8 cellular contexts compared by ENCODE assay signal in the genomic region with DNA sequence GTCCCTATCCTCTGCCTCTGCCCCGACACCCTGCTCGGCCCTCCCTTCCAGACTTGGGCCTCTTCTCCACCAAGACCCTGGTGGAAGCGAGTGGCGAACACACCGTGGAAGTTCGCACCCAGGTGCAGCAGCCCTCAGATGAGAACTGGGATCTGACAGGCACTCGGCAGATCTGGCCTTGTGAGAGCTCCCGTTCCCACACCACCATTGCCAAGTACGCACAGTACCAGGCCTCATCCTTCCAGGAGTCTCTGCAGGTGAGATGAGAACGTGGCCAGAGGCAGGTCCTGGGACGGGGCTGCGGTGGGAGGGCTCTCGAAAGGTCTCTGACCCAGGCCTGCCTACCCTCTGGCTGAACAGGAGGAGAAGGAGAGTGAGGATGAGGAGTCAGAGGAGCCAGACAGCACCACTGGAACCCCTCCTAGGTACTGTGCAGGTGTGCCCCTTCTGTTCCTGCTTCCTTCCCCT. TPM values are rescaled to one million over a fixed set of nuclear protein-coding genes. Genes with fewer than 3 reads are reported as not detected.
DNase-seq lines count a peak whose midpoint lies in the region; ATAC-seq and TF ChIP-seq lines count a peak whose summit lies in the region.

No MANE protein-coding gene starts in this region.

- no peaks in the 10 kb centered on the region for H3K27me3 ChIP-seq in dorsolateral prefrontal cortex

- H3K27ac ChIP-seq in OCI-LY7 (ENCODE audit: low read depth, low read length, poor library complexity, severe bottlenecking) (peak overlapping the region; percentile 42), dorsolateral prefrontal cortex (peak overlapping the region in 19 of 59 donors; percentile 11 to 78 (median 66))

- TF ChIP-seq CTCF in OCI-LY7 (conservative IDR thresholded peaks at IDR 0.05; ENCODE audit: low read length) = no peak
- no peak for TF ChIP-seq CTCF in dorsolateral prefrontal cortex (IDR thresholded peaks at IDR 0.05 in 54 of 56, conservative IDR thresholded peaks at IDR 0.05 in 2 of 56; ENCODE audit: low read depth in 1 of 56, partially characterized antibody in 56 of 56)

- H3K4me3 ChIP-seq in OCI-LY7 (ENCODE audit: low read depth, low read length, poor library complexity, severe bottlenecking) = peak overlapping the region; percentile 67
- H3K4me3 ChIP-seq in dorsolateral prefrontal cortex = peak overlapping the region in 38 of 59 donors; percentile 22 to 68 (median 49)

- peaks cover 27% of the 10 kb centered on the region for H3K4me1 ChIP-seq in OCI-LY7 (ENCODE audit: insufficient read depth, low read length, poor library complexity, severe bottlenecking)

- CTCF ChIA-PET in OCI-LY7 (lab: Charles Lee; ENCODE audit: unreplicated experiment) = no interaction called here

- peak overlapping the region; percentile 80 for H3K4me2 ChIP-seq in OCI-LY7 (ENCODE audit: low read length)

- H3K9me3 ChIP-seq in OCI-LY7 (ENCODE audit: low read length) = no peaks in the 10 kb centered on the region

- intact Hi-C loops in OCI-LY7 (cut with micrococcal nuclease; ENCODE audit: unreplicated experiment) (loop anchor here (1.0 kb wide), 3 partner anchors 16 to 108 kb away; no protein-coding TSS in a partner anchor), dorsolateral prefrontal cortex (cut with DNase I) (loop anchor here (1.0 to 5.0 kb wide), 3 partner anchors 29 to 109 kb away; no protein-coding TSS in a partner anchor), sciatic nerve (cut with DNase I) (loop anchor here (10.0 kb wide), 1 partner anchor 836 kb away; the partner anchor contains the start of gene RNASEK)

- peaks cover 5% of the 10 kb centered on the region; the same call in 1 of the 2 replicates for H3K79me2 ChIP-seq in OCI-LY7 (ENCODE audit: insufficient read depth, low read depth, low read length)

- no peak overlapping the region for H2AFZ ChIP-seq in OCI-LY7 (ENCODE audit: low read length)

- no peaks in the 10 kb centered on the region for H3K9me2 ChIP-seq in OCI-LY7 (ENCODE audit: insufficient read depth, low read length)

- peak; percentile 0 for ATAC-seq in sciatic nerve

- no peaks in the 10 kb centered on the region for H4K20me1 ChIP-seq in OCI-LY7 (ENCODE audit: insufficient read depth, low read length)

- peak; percentile 37 for DNase-seq in activated CD4-positive, alpha-beta T cell treated with anti-CD3 and anti-CD28 coated beads for 1 hour
- no peak for DNase-seq in activated CD4-positive, alpha-beta T cell treated with anti-CD3 and anti-CD28 coated beads for 48 hours
- DNase-seq in OCI-LY7 (ENCODE audit: low spot score) = no peak
- DNase-seq in dorsolateral prefrontal cortex = no peak
- DNase-seq in sciatic nerve (ENCODE audit: low spot score) = no peak
- no peak for DNase-seq in NCI-H82 treated with DMSO at 0.1 percent for 48 hours (lab: John Stamatoyannopoulos, UW; ENCODE audit: unreplicated experiment)
- no peak for DNase-seq in D341Med (ENCODE audit: low spot score)
- no peak for DNase-seq in pons (ENCODE audit: low spot score)

- peaks cover 79% of the 10 kb centered on the region for H3K36me3 ChIP-seq in OCI-LY7 (ENCODE audit: insufficient read depth, low read length)

- POLR2A ChIA-PET in OCI-LY7 (lab: Charles Lee) = no interaction called here

- BruUV-seq in OCI-LY7 (replicated peaks; lab: Mats Ljungman, UMichigan) = no TSS peak

RNA-seq across cellular contexts. Expression of gene TMEM88, which starts 3.9 kb away (rescaled TPM):
- 0.41 TPM in 1 of 2 replicates, not detected in the other for total RNA-seq in OCI-LY7 (2014; rRNA removed; shearing (Covaris generic))
- total RNA-seq in OCI-LY7 (2022) (3.8 and 4.0 TPM in 2 replicates), dorsolateral prefrontal cortex (10 to 100 TPM in 1 of 120 experiments, 1 to 10 TPM in 114, under 1 TPM in 4, not detected in 1; 0.69 to 10.3 (median 3.2) TPM), sciatic nerve (18.5 TPM)

RNA-seq across cellular contexts. Expression of gene NAA38, which starts 6.4 kb away (rescaled TPM):
- 168 and 205 TPM in 2 replicates for total RNA-seq in OCI-LY7 (2014; rRNA removed; shearing (Covaris generic))
- total RNA-seq in OCI-LY7 (2022) = 149 and 153 TPM in 2 replicates
- total RNA-seq in dorsolateral prefrontal cortex = 100 to 1,000 TPM in 18 of 120 experiments, 10 to 100 TPM in 102; 46.8 to 127 (median 87.8) TPM
- total RNA-seq in sciatic nerve = 53.5 TPM

RNA-seq across cellular contexts. Expression of gene CYB5D1, which starts 6.8 kb away (rescaled TPM):
- total RNA-seq in OCI-LY7 (2014; rRNA removed; shearing (Covaris generic)) = 16.9 and 18.1 TPM in 2 replicates
- total RNA-seq in OCI-LY7 (2022) = 19.3 and 24.8 TPM in 2 replicates
- 10 to 100 TPM; 14.7 to 35.0 (median 23.8) TPM for total RNA-seq in dorsolateral prefrontal cortex
- 13.3 TPM for total RNA-seq in sciatic nerve

RNA-seq across cellular contexts. Expression of gene KDM6B, which starts 17.0 kb away (rescaled TPM):
- total RNA-seq in OCI-LY7 (2014; rRNA removed; shearing (Covaris generic)) = 4.4 and 10.0 TPM in 2 replicates
- 46.4 and 62.9 TPM in 2 replicates for total RNA-seq in OCI-LY7 (2022)
- 10 to 100 TPM; 12.7 to 38.8 (median 21.8) TPM for total RNA-seq in dorsolateral prefrontal cortex
- 41.0 TPM for total RNA-seq in sciatic nerve

RNA-seq across cellular contexts. Expression of gene CHD3, which starts 37.6 kb away (rescaled TPM):
- 42.5 and 59.6 TPM in 2 replicates for total RNA-seq in OCI-LY7 (2014; rRNA removed; shearing (Covaris generic))
- total RNA-seq in OCI-LY7 (2022) (124 and 126 TPM in 2 replicates), dorsolateral prefrontal cortex (100 to 1,000 TPM in 92 of 120 experiments, 10 to 100 TPM in 28; 45.9 to 168 (median 112) TPM), sciatic nerve (138 TPM)
